8 cellular contexts compared by ENCODE assay signal in genomic region chr3:123660900-123661299, GRCh38.
DNase-seq lines count a peak whose midpoint lies in the region; ATAC-seq and TF ChIP-seq lines count a peak whose summit lies in the region.

No MANE protein-coding gene starts in this region.

- H3K36me3 Mint-ChIP-seq in CD14-positive monocyte (no peaks in the 10 kb centered on the region), immature natural killer cell (no peaks in the 10 kb centered on the region)

- DNase-seq in NCI-H2029 (lab: John Stamatoyannopoulos, UW) (peak; percentile 91), dedifferentiated amniotic fluid mesenchymal stem cell (ENCODE audit: extremely low spot score) (peak; percentile 92), lung (ENCODE audit: low spot score) (peak; percentile 87), tibial artery (peak; percentile 97 to 99), CD14-positive monocyte (ENCODE audit: low spot score) (no peak), immature natural killer cell (no peak)

- ATAC-seq in lung (ENCODE audit: insufficient read depth, low FRiP score) (peak; percentile 63), GM19035 (IDR thresholded peaks at IDR 0.05; ENCODE audit: unreplicated experiment) (no peak), GM21576 (IDR thresholded peaks at IDR 0.05; ENCODE audit: unreplicated experiment) (no peak)

- 18 to 50% methylated on average over 9 of the region's 9 CpGs for WGBS in lung, 2 donors

- H3K9me3 ChIP-seq in lung (ENCODE audit: control insufficient read depth in 2 of 2, insufficient read depth in 1 of 2, low read length in 1 of 2) (peaks cover 0 to 3% of the 10 kb centered on the region in 2 donors), tibial artery (no peaks in the 10 kb centered on the region)

- H3K27ac ChIP-seq in lung (ENCODE audit: low read depth in 1 of 2, low read length in 1 of 2) (peak overlapping the region; percentile 50 to 80), tibial artery (peak overlapping the region; percentile 85 to 94)

- no peak overlapping the region for H3K4me3 Mint-ChIP-seq in CD14-positive monocyte
- no peak overlapping the region for H3K4me3 Mint-ChIP-seq in immature natural killer cell

- no peak for TF ChIP-seq CTCF in lung (IDR thresholded peaks at IDR 0.05; ENCODE audit: control extremely low read depth, extremely low read depth)
- no peak for TF ChIP-seq CTCF in tibial artery (IDR thresholded peaks at IDR 0.05)
- TF ChIP-seq CTCF in CD14-positive monocyte (IDR thresholded peaks at IDR 0.05): no peak

- H3K4me1 ChIP-seq in lung (ENCODE audit: control insufficient read depth in 2 of 2, insufficient read depth in 2 of 2, low read length in 2 of 2): peaks cover 34 to 40% of the 10 kb centered on the region in 2 donors
- peaks cover 7 to 93% (median 59%) of the 10 kb centered on the region in 4 donors for H3K4me1 ChIP-seq in tibial artery

- H3K4me3 ChIP-seq in lung (no peak overlapping the region), tibial artery (no peak overlapping the region)

- H3K9me3 Mint-ChIP-seq in CD14-positive monocyte: peaks cover 0 to 9% (median 6%) of the 10 kb centered on the region in 7 donors
- H3K9me3 Mint-ChIP-seq in immature natural killer cell: peaks cover 0 to 11% (median 0%) of the 10 kb centered on the region in 6 donors

- H3K27me3 Mint-ChIP-seq in CD14-positive monocyte (ENCODE audit: low read depth in 3 of 3): peaks cover 2 to 4% (median 4%) of the 10 kb centered on the region in 3 donors
- H3K27me3 Mint-ChIP-seq in immature natural killer cell (ENCODE audit: low read depth in 3 of 3): peaks cover 4 to 12% (median 5%) of the 10 kb centered on the region in 3 donors

- H3K36me3 ChIP-seq in lung (ENCODE audit: control insufficient read depth in 2 of 2, insufficient read depth in 2 of 2, low read length in 2 of 2) (peaks cover 0 to 11% of the 10 kb centered on the region in 2 donors), tibial artery (peaks cover 45 to 81% (median 56%) of the 10 kb centered on the region in 3 donors)

- H3K4me1 Mint-ChIP-seq in CD14-positive monocyte (peaks cover under 1% of the 10 kb centered on the region), immature natural killer cell (no peaks in the 10 kb centered on the region)

- no peak overlapping the region for H3K27ac Mint-ChIP-seq in CD14-positive monocyte
- H3K27ac Mint-ChIP-seq in immature natural killer cell: no peak overlapping the region

- H3K27me3 ChIP-seq in lung (ENCODE audit: control insufficient read depth, insufficient read depth): no peaks in the 10 kb centered on the region
- H3K27me3 ChIP-seq in tibial artery: no peaks in the 10 kb centered on the region

- intact Hi-C loops in tibial artery (cut with DNase I; ENCODE audit: low total_unique reads) (no loop called here), CD14-positive monocyte (cut with micrococcal nuclease) (no loop called here)

Comparison
In these comparisons a context has a peak if more than half of its experiments do, and no peak if none do; other contexts are left out.
1. DNase-seq: peak in NCI-H2029 (single experiment), dedifferentiated amniotic fluid mesenchymal stem cell (single experiment), lung (single experiment) and tibial artery (2 of 2); none in CD14-positive monocyte (single experiment) and immature natural killer cell (0 of 3).